ENCODE assay signal across 8 cellular contexts in genomic region chr7:50308301-50309129, GRCh38. TPM values are rescaled to one million over a fixed set of nuclear protein-coding genes. Genes with fewer than 3 reads are reported as not detected.
A peak's percentile ranks its signal among the peaks of the same experiment; 100 is the strongest.
DNase-seq lines count a peak whose midpoint lies in the region; ATAC-seq and TF ChIP-seq lines count a peak whose summit lies in the region.

No MANE protein-coding gene starts in this region.

- H3K9me3 ChIP-seq in CD8-positive, alpha-beta T cell (ENCODE audit: low read length), result no peaks in the 10 kb centered on the region
- no peaks in the 10 kb centered on the region for H3K9me3 ChIP-seq in lower lobe of right lung

- H3K27ac Mint-ChIP-seq in CD8-positive, alpha-beta T cell, result peak overlapping the region; percentile 96
- peak overlapping the region; percentile 97 for H3K27ac Mint-ChIP-seq in T-helper 2 cell treated with Interferon-gamma antibody and Interleukin-4, amounts not matched to agents 5 μg/mL and 100 μg/mL, for 36 hours
- H3K27ac Mint-ChIP-seq in Calu3 (ENCODE audit: unreplicated experiment), result no peak overlapping the region
- H3K27ac Mint-ChIP-seq in chondrocyte (ENCODE audit: unreplicated experiment), result no peak overlapping the region

- peaks cover 42% of the 10 kb centered on the region for H3K36me3 Mint-ChIP-seq in CD8-positive, alpha-beta T cell
- peaks cover 86% of the 10 kb centered on the region for H3K36me3 Mint-ChIP-seq in T-helper 2 cell treated with Interferon-gamma antibody and Interleukin-4, amounts not matched to agents 5 μg/mL and 100 μg/mL, for 36 hours (ENCODE audit: low read depth)
- H3K36me3 Mint-ChIP-seq in Calu3 (ENCODE audit: insufficient read depth, unreplicated experiment), result no peaks in the 10 kb centered on the region
- no peaks in the 10 kb centered on the region for H3K36me3 Mint-ChIP-seq in chondrocyte (ENCODE audit: low read depth)

- H3K27me3 ChIP-seq in CD8-positive, alpha-beta T cell (ENCODE audit: insufficient read depth, low read length), result no peaks in the 10 kb centered on the region
- H3K27me3 ChIP-seq in lower lobe of right lung (ENCODE audit: low read depth), result peaks cover under 1% of the 10 kb centered on the region

- CTCF ChIA-PET in CD8-positive, alpha-beta T cell (lab: Charles Lee), result interaction anchor here (0.8 to 25.1 kb wide), 20 partner anchors 9 to 109 kb away, joined by 3 to 494 read pairs (median 5); no protein-coding TSS in a partner anchor
- CTCF ChIA-PET in Calu3 (lab: Charles Lee), result no interaction called here

- H3K4me1 Mint-ChIP-seq in CD8-positive, alpha-beta T cell (ENCODE audit: low read depth), result peaks cover 60% of the 10 kb centered on the region
- peaks cover 25% of the 10 kb centered on the region for H3K4me1 Mint-ChIP-seq in T-helper 2 cell treated with Interferon-gamma antibody and Interleukin-4, amounts not matched to agents 5 μg/mL and 100 μg/mL, for 36 hours (ENCODE audit: low read depth)
- peaks cover 8% of the 10 kb centered on the region for H3K4me1 Mint-ChIP-seq in Calu3 (ENCODE audit: low read depth, unreplicated experiment)
- H3K4me1 Mint-ChIP-seq in chondrocyte (ENCODE audit: low read depth), result no peaks in the 10 kb centered on the region

- ATAC-seq in CD8-positive, alpha-beta T cell, result no peak
- ATAC-seq in GM21717 (IDR thresholded peaks at IDR 0.05; ENCODE audit: unreplicated experiment), result peak; percentile 37
- ATAC-seq in lower lobe of right lung, result peak in 1 of 2 donors; percentile 3
- no peak for ATAC-seq in GM21390 (IDR thresholded peaks at IDR 0.05; ENCODE audit: unreplicated experiment)

- no peaks in the 10 kb centered on the region for H3K27me3 Mint-ChIP-seq in CD8-positive, alpha-beta T cell (ENCODE audit: low read depth)
- peaks cover 1% of the 10 kb centered on the region for H3K27me3 Mint-ChIP-seq in T-helper 2 cell treated with Interferon-gamma antibody and Interleukin-4, amounts not matched to agents 5 μg/mL and 100 μg/mL, for 36 hours (ENCODE audit: low read depth)
- H3K27me3 Mint-ChIP-seq in Calu3 (ENCODE audit: unreplicated experiment) (peaks cover 84% of the 10 kb centered on the region), chondrocyte (ENCODE audit: low read depth) (peaks cover 57% of the 10 kb centered on the region)

- no TSS peak for BruUV-seq in Calu3 (replicated peaks; lab: Mats Ljungman, UMichigan)

- H3K27ac ChIP-seq in CD8-positive, alpha-beta T cell (ENCODE audit: low read depth, low read length), result peak overlapping the region; percentile 96
- peak overlapping the region; percentile 53 for H3K27ac ChIP-seq in lower lobe of right lung

- peak overlapping the region; percentile 93 for H3K4me3 Mint-ChIP-seq in CD8-positive, alpha-beta T cell
- peak overlapping the region; percentile 99 for H3K4me3 Mint-ChIP-seq in T-helper 2 cell treated with Interferon-gamma antibody and Interleukin-4, amounts not matched to agents 5 μg/mL and 100 μg/mL, for 36 hours
- H3K4me3 Mint-ChIP-seq in Calu3 (ENCODE audit: low read depth, unreplicated experiment) (no peak overlapping the region), chondrocyte (ENCODE audit: unreplicated experiment) (no peak overlapping the region)

- no peak for TF ChIP-seq CTCF in CD8-positive, alpha-beta T cell (IDR thresholded peaks at IDR 0.05)
- TF ChIP-seq CTCF in lower lobe of right lung (IDR thresholded peaks at IDR 0.05) (no peak), Calu3 (IDR thresholded peaks at IDR 0.05; ENCODE audit: unreplicated experiment) (no peak), chondrocyte (IDR thresholded peaks at IDR 0.05) (no peak)

- DNase-seq in CD8-positive, alpha-beta T cell, result peak in 2 of 7 experiments; percentile 35 to 49
- DNase-seq in T-helper 2 cell treated with Interferon-gamma antibody and Interleukin-4, amounts not matched to agents 5 μg/mL and 100 μg/mL, for 36 hours (ENCODE audit: low spot score), result peak; percentile 50
- DNase-seq in lower lobe of right lung (no peak), SKM-1 (lab: John Stamatoyannopoulos, UW; ENCODE audit: unreplicated experiment) (no peak), Calu3 (no peak), chondrocyte (ENCODE audit: low spot score) (no peak)

- peak overlapping the region; percentile 96 for H3K4me3 ChIP-seq in CD8-positive, alpha-beta T cell (ENCODE audit: low read depth, low read length)
- peak overlapping the region; percentile 60 for H3K4me3 ChIP-seq in lower lobe of right lung

- H3K36me3 ChIP-seq in CD8-positive, alpha-beta T cell (ENCODE audit: insufficient read depth, low read length), result no peaks in the 10 kb centered on the region
- no peaks in the 10 kb centered on the region for H3K36me3 ChIP-seq in lower lobe of right lung

- H3K9me3 Mint-ChIP-seq in CD8-positive, alpha-beta T cell, result no peaks in the 10 kb centered on the region
- no peaks in the 10 kb centered on the region for H3K9me3 Mint-ChIP-seq in T-helper 2 cell treated with Interferon-gamma antibody and Interleukin-4, amounts not matched to agents 5 μg/mL and 100 μg/mL, for 36 hours
- no peaks in the 10 kb centered on the region for H3K9me3 Mint-ChIP-seq in Calu3 (ENCODE audit: low read depth, unreplicated experiment)
- no peaks in the 10 kb centered on the region for H3K9me3 Mint-ChIP-seq in chondrocyte (ENCODE audit: low read depth)

- POLR2A ChIA-PET in CD8-positive, alpha-beta T cell (lab: Charles Lee), result interaction anchor here (1.3 to 25.1 kb wide), 7 partner anchors 15 to 101 kb away, joined by 3 to 1039 read pairs (median 75); no protein-coding TSS in a partner anchor

- intact Hi-C loops in CD8-positive, alpha-beta T cell (cut with DNase I, micrococcal nuclease), result loop anchor here in 1 of 2 experiments (5.0 kb wide), 1 partner anchor 109 kb away; no protein-coding TSS in a partner anchor
- intact Hi-C loops in lower lobe of right lung (cut with DNase I), result no loop called here
- intact Hi-C loops in Calu3 (cut with micrococcal nuclease; ENCODE audit: unreplicated experiment), result no loop called here

- peaks cover 57% of the 10 kb centered on the region for H3K4me1 ChIP-seq in CD8-positive, alpha-beta T cell (ENCODE audit: insufficient read depth, low read length)
- H3K4me1 ChIP-seq in lower lobe of right lung, result peaks cover 4% of the 10 kb centered on the region

RNA-seq across cellular contexts. Expression of gene IKZF1, which starts 4.0 kb away (rescaled TPM):
- 100 to 1,000 TPM; 248 TPM for total RNA-seq in CD8-positive, alpha-beta T cell
- total RNA-seq in lower lobe of right lung, result 61.9 TPM
- 0.24 and 0.28 TPM in 2 replicates for total RNA-seq in Calu3 (2022)
- not detected in 3 replicates for total RNA-seq in chondrocyte

Comparison
In these comparisons a context has a peak if more than half of its experiments do, and no peak if none do; other contexts are left out.
1. H3K27ac Mint-ChIP-seq: peak in CD8-positive, alpha-beta T cell (single experiment) and T-helper 2 cell treated with Interferon-gamma antibody and Interleukin-4, amounts not matched to agents 5 μg/mL and 100 μg/mL, for 36 hours (single experiment); none in Calu3 (single experiment) and chondrocyte (single experiment).
2. H3K4me3 Mint-ChIP-seq: peak in CD8-positive, alpha-beta T cell (single experiment) and T-helper 2 cell treated with Interferon-gamma antibody and Interleukin-4, amounts not matched to agents 5 μg/mL and 100 μg/mL, for 36 hours (single experiment); none in Calu3 (single experiment) and chondrocyte (single experiment).
3. RNA of gene IKZF1, which starts 4.0 kb away (total RNA-seq): 248 TPM in CD8-positive, alpha-beta T cell and 61.9 TPM in lower lobe of right lung (single experiment); 0.24 to 0.28 TPM in Calu3 and not detected in chondrocyte; every median in the first group is over 10 times any median in the second.